28 cellular contexts compared by ENCODE assay signal in the genomic region with DNA sequence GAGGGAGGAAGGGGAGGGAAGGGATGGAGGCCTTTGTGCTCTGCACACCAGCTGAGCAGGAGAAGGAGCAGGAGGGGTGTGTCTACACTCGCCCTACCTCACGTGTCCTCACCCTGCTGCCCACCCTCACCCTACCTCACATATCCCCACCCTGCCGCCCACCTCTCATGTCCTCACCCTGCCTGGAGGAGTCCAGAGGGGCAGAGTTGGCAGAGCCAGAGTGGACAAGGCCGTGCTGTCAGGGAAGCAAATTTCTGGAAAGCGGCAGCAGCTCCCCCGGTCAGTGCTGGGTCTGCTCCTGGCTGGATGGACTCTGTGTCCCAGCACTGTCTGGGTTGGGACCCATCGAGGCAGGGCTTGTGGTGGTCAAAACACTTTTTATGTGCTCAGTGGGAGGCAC.
"Had no signal": no experiment of that assay in that cellular context is flagged by ENCODE, and none has a peak within 500 bp of the region (broad histone marks: within the 10 kb centered on the region; RNA-seq: fewer than 3 reads in every experiment).

No MANE protein-coding gene starts in this region.

- H3K27me3 ChIP-seq: ovary, right lobe of liver, thyroid gland, tibial nerve, upper lobe of left lung, uterus had no signal

- H3K27ac Mint-ChIP-seq: naive B cell; naive thymus-derived CD8-positive, alpha-beta T cell; natural killer cell treated with Interleukin-12 subunit alpha and Interleukin-12 subunit beta and Interleukin-15 and Interleukin-18, amount 100 ng/mL, for 72 hours; nephron progenitor cell; stimulated activated naive B cell treated with anti-CD40 and anti-IgM and Interleukin-4, amounts not matched to agents 10 μg/mL and 1 μg/mL and 100 μg/mL, for 72 hours; stimulated activated naive CD8-positive, alpha-beta T cell treated with anti-CD3 and anti-CD28 coated beads, Interleukin-15, Interleukin-2, amounts not matched to agents 100 ng/mL and 50 ng/mL, for 24 hours had no signal

- H3K36me3 Mint-ChIP-seq: naive B cell; naive thymus-derived CD8-positive, alpha-beta T cell; natural killer cell treated with Interleukin-12 subunit alpha and Interleukin-12 subunit beta and Interleukin-15 and Interleukin-18, amount 100 ng/mL, for 72 hours had no signal

- H2AFZ ChIP-seq: parathyroid adenoma had no signal

- H3K4me1 Mint-ChIP-seq: nephron progenitor cell; stimulated activated naive B cell treated with anti-CD40 and anti-IgM and Interleukin-4, amounts not matched to agents 10 μg/mL and 1 μg/mL and 100 μg/mL, for 72 hours had no signal

- DNase-seq: naive B cell; nephron progenitor cell; occipital lobe; ovary; right cardiac atrium; sigmoid colon; small intestine; stimulated activated CD4-positive, alpha-beta T cell treated with anti-CD3 and anti-CD28 coated beads, Interleukin-12 subunit alpha, Interleukin-12 subunit beta, amount 100 ng/mL, for 4 hours; stimulated activated CD4-positive, alpha-beta T cell treated with anti-CD3 and anti-CD28 coated beads, Interleukin-1b, Interleukin-23, amount 100 ng/mL, for 48 hours; stimulated activated CD4-positive, alpha-beta T cell treated with anti-CD3 and anti-CD28 coated beads, Interleukin-4, amount 100 ng/mL, for 1 hour; stimulated activated CD4-positive, alpha-beta T cell treated with anti-CD3 and anti-CD28 coated beads, Interleukin-4, amount 100 ng/mL, for 4 hours; stimulated activated CD8-positive, alpha-beta memory T cell treated with anti-CD3 and anti-CD28 coated beads, Interleukin-4, amount 100 ng/mL, for 48 hours; stimulated activated naive B cell treated with anti-CD40 and anti-IgM and Interleukin-4, amounts not matched to agents 10 μg/mL and 1 μg/mL and 100 μg/mL, for 72 hours; stimulated activated naive CD4-positive, alpha-beta T cell treated with Interleukin-2 at 50 U/mL for 16 hours; stomach; thyroid gland; trophoblast cell; upper lobe of left lung; uterus had no signal

- H3K9me3 ChIP-seq: ovary, psoas muscle, right lobe of liver, sigmoid colon, stomach, thoracic aorta, thyroid gland, tibial nerve, upper lobe of left lung, uterus had no signal

- ATAC-seq: naive thymus-derived CD8-positive, alpha-beta T cell; psoas muscle; right lobe of liver; stimulated activated naive B cell treated with anti-CD40 and anti-IgM and Interleukin-4, amounts not matched to agents 10 μg/mL and 1 μg/mL and 100 μg/mL, for 72 hours had no signal

- FAIRE-seq: small intestine had no signal

- H3K9ac ChIP-seq: parathyroid adenoma had no signal

- H3K79me2 ChIP-seq: parathyroid adenoma had no signal

- H3K36me3 ChIP-seq: ovary, right lobe of liver, sigmoid colon, stomach, thoracic aorta, thyroid gland, tibial nerve, upper lobe of left lung, uterus had no signal

- H3K4me3 Mint-ChIP-seq: naive B cell; naive thymus-derived CD8-positive, alpha-beta T cell; natural killer cell treated with Interleukin-12 subunit alpha and Interleukin-12 subunit beta and Interleukin-15 and Interleukin-18, amount 100 ng/mL, for 72 hours; nephron progenitor cell; neural crest cell; stimulated activated naive B cell treated with anti-CD40 and anti-IgM and Interleukin-4, amounts not matched to agents 10 μg/mL and 1 μg/mL and 100 μg/mL, for 72 hours; stimulated activated naive CD8-positive, alpha-beta T cell treated with anti-CD3 and anti-CD28 coated beads, Interleukin-15, Interleukin-2, amounts not matched to agents 100 ng/mL and 50 ng/mL, for 24 hours had no signal

- H3K4me1 ChIP-seq: parathyroid adenoma, psoas muscle, right lobe of liver, sigmoid colon, stomach, thyroid gland, tibial nerve, uterus had no signal

- H3K4me3 ChIP-seq: ovary, psoas muscle, right lobe of liver, sigmoid colon, stomach, thoracic aorta, thyroid gland, tibial nerve, upper lobe of left lung, uterus had no signal

- H3K27ac ChIP-seq: ovary, parathyroid adenoma, psoas muscle, right lobe of liver, sigmoid colon, stomach, thoracic aorta, thyroid gland, tibial nerve, upper lobe of left lung, uterus had no signal

- H3K9me3 Mint-ChIP-seq: natural killer cell treated with Interleukin-12 subunit alpha and Interleukin-12 subunit beta and Interleukin-15 and Interleukin-18, amount 100 ng/mL, for 72 hours; neural crest cell; stimulated activated naive B cell treated with anti-CD40 and anti-IgM and Interleukin-4, amounts not matched to agents 10 μg/mL and 1 μg/mL and 100 μg/mL, for 72 hours; stimulated activated naive CD8-positive, alpha-beta T cell treated with anti-CD3 and anti-CD28 coated beads, Interleukin-15, Interleukin-2, amounts not matched to agents 100 ng/mL and 50 ng/mL, for 24 hours had no signal
